ENCODE assay signal across 11 cellular contexts in the genomic region with DNA sequence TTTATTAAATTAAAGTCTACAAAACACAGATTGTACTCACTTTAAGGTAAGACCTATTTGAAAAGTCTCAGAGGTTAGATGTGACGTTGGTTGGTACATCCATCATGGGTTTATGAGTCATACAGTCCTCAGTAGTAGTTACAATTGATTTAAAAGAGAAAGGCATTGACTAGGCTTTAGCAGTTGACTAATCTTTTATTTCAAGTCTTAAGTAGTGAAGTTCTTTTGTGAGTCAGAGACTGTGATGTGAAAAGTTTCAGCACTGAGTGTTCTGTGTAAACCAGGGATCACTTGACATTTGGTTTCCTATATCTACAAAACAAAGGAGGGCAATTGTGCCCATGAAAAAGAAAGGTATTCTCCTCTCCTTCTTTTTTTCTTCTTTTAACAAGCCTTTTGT.
A peak's percentile ranks its signal among the peaks of the same experiment; 100 is the strongest.
DNase-seq lines count a peak whose midpoint lies in the region; ATAC-seq, FAIRE-seq and TF ChIP-seq lines count a peak whose summit lies in the region.
"Had no signal": no experiment of that assay in that cellular context is flagged by ENCODE, and none has a peak within 500 bp of the region (broad histone marks: within the 10 kb centered on the region; RNA-seq: fewer than 3 reads in every experiment).

No MANE protein-coding gene starts in this region.

- H3K18ac ChIP-seq in H1 (ENCODE audit: extremely low read depth, low read length) (no peak overlapping the region), neuronal stem cell (ENCODE audit: low read length) (no peak overlapping the region)

- H2BK12ac ChIP-seq in H1 (ENCODE audit: low read depth, low read length) = no peak overlapping the region
- no peak overlapping the region for H2BK12ac ChIP-seq in neuronal stem cell (ENCODE audit: low read length)

- H3K4me1 ChIP-seq in HUES64 (ENCODE audit: insufficient read depth, low read length) (peaks cover 40% of the 10 kb centered on the region), H1 (replicated peaks in 1 of 4; ENCODE audit: control insufficient read depth in 3 of 4, insufficient read depth in 4 of 4, low read length in 3 of 4) (peaks cover 0 to 16% (median 4%) of the 10 kb centered on the region in 4 experiments; a peak in 3 of 7 replicates), neuronal stem cell (ENCODE audit: control insufficient read depth in 2 of 2, insufficient read depth in 1 of 2, low read depth in 1 of 2, low read length in 2 of 2) (peaks cover 0 to 5% of the 10 kb centered on the region in 2 donors)
- H3K4me1 ChIP-seq: ascending aorta had no signal

- H2BK5ac ChIP-seq in H1 (ENCODE audit: low read depth, low read length) (no peak overlapping the region), neuronal stem cell (ENCODE audit: low read length) (no peak overlapping the region)

- H3K9ac ChIP-seq in HUES64 (ENCODE audit: low read depth, low read length) (peak overlapping the region; percentile 5; the same call in 1 of the 2 replicates), H1 (replicated peaks in 1 of 4; ENCODE audit: extremely low read depth in 1 of 4, low read depth in 3 of 4, low read length in 3 of 4) (no peak overlapping the region), neuronal stem cell (ENCODE audit: low read depth, low read length, poor library complexity) (no peak overlapping the region)

- H3K23ac ChIP-seq in H1 (ENCODE audit: insufficient read length) (no peak overlapping the region), neuronal stem cell (ENCODE audit: low read depth, low read length, poor library complexity) (no peak overlapping the region)

- H4K91ac ChIP-seq in H1 (replicated peaks; ENCODE audit: insufficient read length, low read length) (no peak overlapping the region), neuronal stem cell (ENCODE audit: low read depth, low read length, poor library complexity) (no peak overlapping the region)

- H3K79me2 ChIP-seq in H1 (ENCODE audit: control insufficient read depth in 1 of 2, insufficient read depth in 2 of 2, low read length in 2 of 2) = no peaks in the 10 kb centered on the region

- H3K27ac ChIP-seq in HUES64 (ENCODE audit: low read depth, low read length) = peak overlapping the region; percentile 97
- no peak overlapping the region; the same call in 1 of the 2 replicates for H3K27ac ChIP-seq in H1 (ENCODE audit: low read depth, low read length)
- H3K27ac ChIP-seq in neuronal stem cell (replicated peaks; ENCODE audit: low read length) = no peak overlapping the region
- H3K27ac ChIP-seq: ascending aorta had no signal

- 3% methylated on average over 1 of the region's 1 CpG for WGBS in HUES64
- WGBS in H1 (ENCODE audit: extremely low coverage in 1 of 2, insufficient coverage in 1 of 2, insufficient read length in 1 of 2, insufficient replicate concordance in 2 of 2, low coverage in 1 of 2, low lambda C conversion rate in 2 of 2, missing lambda C conversion rate in 1 of 2), 2 experiments = 3% methylated on average over 1 of the region's 1 CpG; no CpG with 5 or more reads in 1 of the 2 experiments
- WGBS in neuronal stem cell (ENCODE audit: extremely low coverage in 2 of 2, insufficient read length in 2 of 2, insufficient replicate concordance in 1 of 2), 2 donors = no CpG with 5 or more reads among the region's 1 CpG

- TF ChIP-seq POLR2A in H1 (IDR thresholded peaks at IDR 0.05; ENCODE audit: control extremely low read depth in 1 of 2, low read depth in 2 of 2, low read length in 2 of 2) = no peak

- H3K27me3 ChIP-seq in HUES64 (ENCODE audit: insufficient read depth, low read length) (no peaks in the 10 kb centered on the region), H1 (replicated peaks in 1 of 4; ENCODE audit: control insufficient read depth in 3 of 4, extremely low read depth in 1 of 4, insufficient read depth in 3 of 4, low read length in 3 of 4) (no peaks in the 10 kb centered on the region), neuronal stem cell (ENCODE audit: control insufficient read depth in 3 of 3, insufficient read depth in 3 of 3, low read depth in 1 of 3, low read length in 3 of 3) (no peaks in the 10 kb centered on the region)
- H3K27me3 ChIP-seq: ascending aorta had no signal

- CTCF ChIA-PET in H1 (lab: Charles Lee; ENCODE audit: partially characterized antibody) = no interaction called here

- peak overlapping the region; percentile 51 for H4K5ac ChIP-seq in H1 (ENCODE audit: insufficient read length, low read depth, low read length)

- peak; percentile 84 for FAIRE-seq in H1 (lab: Jason Lieb, UNC)
- FAIRE-seq: G401.6 had no signal

- TF ChIP-seq EP300 in H1 (IDR thresholded peaks at IDR 0.05; ENCODE audit: borderline replicate concordance in 1 of 2, low read depth in 2 of 2, low read length in 2 of 2) = no peak

- no peak for TF ChIP-seq CTCF in H1 (IDR thresholded peaks at IDR 0.05; ENCODE audit: control extremely low read depth in 1 of 3, insufficient read depth in 1 of 3, low read depth in 1 of 3, low read length in 3 of 3)

- H3K4me2 ChIP-seq in H1 (ENCODE audit: insufficient read depth in 1 of 2, low read depth in 2 of 2, low read length in 2 of 2) (peak overlapping the region; percentile 20 to 45; a peak in 1 of 4 replicates), neuronal stem cell (ENCODE audit: insufficient read depth, low read length, poor library complexity, severe bottlenecking) (no peak overlapping the region)

- DNase-seq in GM04504 (ENCODE audit: low read depth) = peak; percentile 16
- peak in 1 of 2 experiments; percentile 61 for DNase-seq in H1 (ENCODE audit: low read depth in 1 of 2, low spot score in 2 of 2)
- peak; percentile 35 for DNase-seq in neuronal stem cell (ENCODE audit: low spot score)
- DNase-seq in medulla oblongata (ENCODE audit: extremely low spot score) = no peak
- DNase-seq: natural killer cell, substantia nigra had no signal

- H3K4me3 ChIP-seq in HUES64 (ENCODE audit: low read length) (peak overlapping the region; percentile 14; the same call in 1 of the 2 replicates), H1 (ENCODE audit: extremely low read depth in 1 of 4, insufficient read depth in 2 of 4, low read depth in 3 of 4, low read length in 4 of 4) (peak overlapping the region in 1 of 4 experiments; percentile 34; a peak in 2 of 8 replicates), neuronal stem cell (ENCODE audit: low read length in 2 of 2) (no peak overlapping the region)
- H3K4me3 ChIP-seq: ascending aorta had no signal

- no peak for TF ChIP-seq RAD21 in H1 (IDR thresholded peaks at IDR 0.05 in 1 of 2, conservative IDR thresholded peaks at IDR 0.05 in 1 of 2; ENCODE audit: low read depth in 2 of 2, low read length in 2 of 2)

- H3K36me3 ChIP-seq in HUES64 (ENCODE audit: insufficient read depth, low read length) = no peaks in the 10 kb centered on the region
- no peaks in the 10 kb centered on the region for H3K36me3 ChIP-seq in H1 (ENCODE audit: control insufficient read depth in 2 of 4, insufficient read depth in 4 of 4, low read length in 3 of 4)
- H3K36me3 ChIP-seq in neuronal stem cell (replicated peaks in 1 of 2; ENCODE audit: control insufficient read depth in 2 of 2, insufficient read depth in 2 of 2, low read length in 2 of 2) = no peaks in the 10 kb centered on the region
- H3K36me3 ChIP-seq: ascending aorta had no signal

- ATAC-seq in HG03135 (IDR thresholded peaks at IDR 0.05; ENCODE audit: unreplicated experiment) = no peak
- ATAC-seq in HG03460 (IDR thresholded peaks at IDR 0.05; ENCODE audit: unreplicated experiment) = no peak
- ATAC-seq: natural killer cell had no signal

- no peaks in the 10 kb centered on the region for H4K20me1 ChIP-seq in H1 (replicated peaks in 1 of 2; ENCODE audit: control insufficient read depth in 1 of 2, insufficient read depth in 2 of 2, low read length in 2 of 2)

- H4K8ac ChIP-seq in H1 (ENCODE audit: extremely low read depth, insufficient read depth, low read length) (no peak overlapping the region), neuronal stem cell (ENCODE audit: low read depth, low read length) (no peak overlapping the region)

- POLR2A ChIA-PET in H1 (lab: Charles Lee; ENCODE audit: partially characterized antibody) = no interaction called here

- H3K14ac ChIP-seq in H1 (ENCODE audit: insufficient read length) (no peak overlapping the region), neuronal stem cell (ENCODE audit: low read length) (no peak overlapping the region)

- H2BK120ac ChIP-seq in H1 (replicated peaks; ENCODE audit: low read depth, low read length) (no peak overlapping the region), neuronal stem cell (ENCODE audit: low read depth, low read length) (no peak overlapping the region)

- H2BK20ac ChIP-seq in H1 (ENCODE audit: low read length) = no peak overlapping the region

- H3K9me3 ChIP-seq in HUES64 (ENCODE audit: insufficient read depth, low read depth, low read length) = no peaks in the 10 kb centered on the region
- H3K9me3 ChIP-seq in H1 (ENCODE audit: insufficient read depth in 2 of 2, low read depth in 1 of 2, low read length in 1 of 2) = no peaks in the 10 kb centered on the region
- no peaks in the 10 kb centered on the region for H3K9me3 ChIP-seq in neuronal stem cell (replicated peaks in 1 of 2; ENCODE audit: control insufficient read depth in 2 of 2, insufficient read depth in 1 of 2, low read depth in 1 of 2, low read length in 2 of 2)
- H3K9me3 ChIP-seq: ascending aorta had no signal

- H3K4ac ChIP-seq in H1 (replicated peaks; ENCODE audit: insufficient read length, low read depth, low read length) (no peak overlapping the region), neuronal stem cell (ENCODE audit: low read length) (no peak overlapping the region)

- no peaks in the 10 kb centered on the region for H3K79me1 ChIP-seq in H1 (ENCODE audit: low read depth, low read length)
- H3K79me1 ChIP-seq in neuronal stem cell (ENCODE audit: low read depth, low read length) = no peaks in the 10 kb centered on the region

- H3K56ac ChIP-seq in H1 (replicated peaks; ENCODE audit: insufficient read length, low read depth, low read length) = no peak overlapping the region

- H3K23me2 ChIP-seq in H1 (ENCODE audit: low read depth, low read length) = no peaks in the 10 kb centered on the region; the same call in 1 of the 2 replicates

- H2AK5ac ChIP-seq in H1 (ENCODE audit: low read depth, low read length) = no peak overlapping the region
- no peak overlapping the region for H2AK5ac ChIP-seq in neuronal stem cell (ENCODE audit: low read depth, low read length)

- H2BK15ac ChIP-seq in H1 (ENCODE audit: low read length) (no peak overlapping the region), neuronal stem cell (ENCODE audit: low read length) (no peak overlapping the region)

- H2AFZ ChIP-seq in H1 (ENCODE audit: low read length) = no peak overlapping the region
- no peak overlapping the region for H2AFZ ChIP-seq in neuronal stem cell (ENCODE audit: low read length)

TF ChIP-seq in H1, 55 proteins besides CTCF, POLR2A, EP300 and RAD21 (continues in another document):
- TF ChIP-seq JUN (IDR thresholded peaks at IDR 0.05; ENCODE audit: low read depth, low read length) = peak; percentile 68
- TF ChIP-seq TEAD4 (IDR thresholded peaks at IDR 0.05; ENCODE audit: low read depth, low read length) = no peak
